ENCODE assay signal across 2 cellular contexts in genomic region chr19:2360876-2361232, GRCh38.
TF ChIP-seq lines count a peak whose summit lies in the region.

No MANE protein-coding gene starts in this region.

TF ChIP-seq in HepG2, 621 proteins besides CTCF, POLR2A, EP300 and RAD21:
- TF ChIP-seq U2AF1 (optimal IDR thresholded peaks at IDR 0.05; ENCODE audit: low read depth, low read length) (no peak), THYN1 (CRISPR knock-in tag; IDR thresholded peaks at IDR 0.05; ENCODE audit: borderline replicate concordance, low read depth) (no peak), SNAPC2 (CRISPR knock-in tag; IDR thresholded peaks at IDR 0.05) (no peak), NR2F2 (IDR thresholded peaks at IDR 0.05; ENCODE audit: borderline replicate concordance, low read depth) (no peak), ELF4 (CRISPR knock-in tag; IDR thresholded peaks at IDR 0.05; ENCODE audit: borderline replicate concordance) (no peak), MBNL3 (CRISPR knock-in tag; conservative IDR thresholded peaks at IDR 0.05) (no peak), ARID4A (CRISPR knock-in tag; IDR thresholded peaks at IDR 0.05; ENCODE audit: borderline replicate concordance) (no peak), ZNF780A (CRISPR knock-in tag; IDR thresholded peaks at IDR 0.05) (no peak), CCAR2 (optimal IDR thresholded peaks at IDR 0.05; ENCODE audit: low read depth, low read length) (no peak), ARNTL (CRISPR knock-in tag; IDR thresholded peaks at IDR 0.05) (no peak), ZNF614 (CRISPR knock-in tag; IDR thresholded peaks at IDR 0.05; ENCODE audit: borderline replicate concordance) (no peak), MTA3 (CRISPR knock-in tag; IDR thresholded peaks at IDR 0.05) (no peak)
- TF ChIP-seq, protein P1, sequence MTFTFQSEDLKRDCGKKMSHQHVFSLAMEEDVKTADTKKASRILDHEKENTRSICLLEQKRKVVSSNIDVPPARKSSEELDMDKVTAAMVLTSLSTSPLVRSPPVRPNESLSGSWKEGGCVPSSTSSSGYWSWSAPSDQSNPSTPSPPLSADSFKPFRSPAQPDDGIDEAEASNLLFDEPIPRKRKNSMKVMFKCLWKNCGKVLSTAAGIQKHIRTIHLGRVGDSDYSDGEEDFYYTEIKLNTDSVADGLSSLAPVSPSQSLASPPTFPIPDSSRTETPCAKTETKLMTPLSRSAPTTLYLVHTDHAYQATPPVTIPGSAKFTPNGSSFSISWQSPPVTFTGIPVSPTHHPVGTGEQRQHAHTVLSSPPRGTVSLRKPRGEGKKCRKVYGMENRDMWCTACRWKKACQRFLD (CRISPR knock-in tag; IDR thresholded peaks at IDR 0.05; ENCODE audit: borderline replicate concordance): no peak
- TF ChIP-seq, protein P2, sequence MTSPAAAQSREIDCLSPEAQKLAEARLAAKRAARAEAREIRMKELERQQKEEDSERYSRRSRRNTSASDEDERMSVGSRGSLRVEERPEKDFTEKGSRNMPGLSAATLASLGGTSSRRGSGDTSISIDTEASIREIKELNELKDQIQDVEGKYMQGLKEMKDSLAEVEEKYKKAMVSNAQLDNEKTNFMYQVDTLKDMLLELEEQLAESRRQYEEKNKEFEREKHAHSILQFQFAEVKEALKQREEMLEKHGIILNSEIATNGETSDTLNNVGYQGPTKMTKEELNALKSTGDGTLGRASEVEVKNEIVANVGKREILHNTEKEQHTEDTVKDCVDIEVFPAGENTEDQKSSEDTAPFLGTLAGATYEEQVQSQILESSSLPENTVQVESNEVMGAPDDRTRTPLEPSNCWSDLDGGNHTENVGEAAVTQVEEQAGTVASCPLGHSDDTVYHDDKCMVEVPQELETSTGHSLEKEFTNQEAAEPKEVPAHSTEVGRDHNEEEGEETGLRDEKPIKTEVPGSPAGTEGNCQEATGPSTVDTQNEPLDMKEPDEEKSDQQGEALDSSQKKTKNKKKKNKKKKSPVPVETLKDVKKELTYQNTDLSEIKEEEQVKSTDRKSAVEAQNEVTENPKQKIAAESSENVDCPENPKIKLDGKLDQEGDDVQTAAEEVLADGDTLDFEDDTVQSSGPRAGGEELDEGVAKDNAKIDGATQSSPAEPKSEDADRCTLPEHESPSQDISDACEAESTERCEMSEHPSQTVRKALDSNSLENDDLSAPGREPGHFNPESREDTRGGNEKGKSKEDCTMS (CRISPR knock-in tag; conservative IDR thresholded peaks at IDR 0.05): no peak
- TF ChIP-seq, protein P3, sequence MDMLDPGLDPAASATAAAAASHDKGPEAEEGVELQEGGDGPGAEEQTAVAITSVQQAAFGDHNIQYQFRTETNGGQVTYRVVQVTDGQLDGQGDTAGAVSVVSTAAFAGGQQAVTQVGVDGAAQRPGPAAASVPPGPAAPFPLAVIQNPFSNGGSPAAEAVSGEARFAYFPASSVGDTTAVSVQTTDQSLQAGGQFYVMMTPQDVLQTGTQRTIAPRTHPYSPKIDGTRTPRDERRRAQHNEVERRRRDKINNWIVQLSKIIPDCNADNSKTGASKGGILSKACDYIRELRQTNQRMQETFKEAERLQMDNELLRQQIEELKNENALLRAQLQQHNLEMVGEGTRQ (IDR thresholded peaks at IDR 0.05; ENCODE audit: low read depth, low read length): no peak
- TF ChIP-seq, protein P3 (CRISPR knock-in tag; IDR thresholded peaks at IDR 0.05; ENCODE audit: borderline replicate concordance): no peak
TF ChIP-seq in HepG2: peak in this region for 0.

TF ChIP-seq in WTC11, 78 proteins besides CTCF, POLR2A, EP300 and RAD21:
- TF ChIP-seq, protein P4, sequence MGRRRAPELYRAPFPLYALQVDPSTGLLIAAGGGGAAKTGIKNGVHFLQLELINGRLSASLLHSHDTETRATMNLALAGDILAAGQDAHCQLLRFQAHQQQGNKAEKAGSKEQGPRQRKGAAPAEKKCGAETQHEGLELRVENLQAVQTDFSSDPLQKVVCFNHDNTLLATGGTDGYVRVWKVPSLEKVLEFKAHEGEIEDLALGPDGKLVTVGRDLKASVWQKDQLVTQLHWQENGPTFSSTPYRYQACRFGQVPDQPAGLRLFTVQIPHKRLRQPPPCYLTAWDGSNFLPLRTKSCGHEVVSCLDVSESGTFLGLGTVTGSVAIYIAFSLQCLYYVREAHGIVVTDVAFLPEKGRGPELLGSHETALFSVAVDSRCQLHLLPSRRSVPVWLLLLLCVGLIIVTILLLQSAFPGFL (CRISPR knock-in tag; IDR thresholded peaks at IDR 0.05; ENCODE audit: borderline replicate concordance): no peak
- TF ChIP-seq ZNF138 (CRISPR knock-in tag; conservative IDR thresholded peaks at IDR 0.05) (no peak), ZSCAN18 (CRISPR knock-in tag; IDR thresholded peaks at IDR 0.05) (no peak), AFF4 (CRISPR knock-in tag; IDR thresholded peaks at IDR 0.05; ENCODE audit: borderline replicate concordance) (no peak), FOXJ3 (CRISPR knock-in tag; IDR thresholded peaks at IDR 0.05; ENCODE audit: borderline replicate concordance) (no peak), ZNF423 (CRISPR knock-in tag; IDR thresholded peaks at IDR 0.05) (no peak), GRHL2 (CRISPR knock-in tag; IDR thresholded peaks at IDR 0.05; ENCODE audit: insufficient replicate concordance, severe bottlenecking) (no peak), NR1H2 (CRISPR knock-in tag; IDR thresholded peaks at IDR 0.05) (no peak), ZNF281 (CRISPR knock-in tag; IDR thresholded peaks at IDR 0.05) (no peak), CREM (CRISPR knock-in tag; IDR thresholded peaks at IDR 0.05) (no peak), ZNF232 (CRISPR knock-in tag; IDR thresholded peaks at IDR 0.05) (no peak), FOXK1 (CRISPR knock-in tag; IDR thresholded peaks at IDR 0.05) (no peak), JAZF1 (CRISPR knock-in tag; IDR thresholded peaks at IDR 0.05) (no peak), ZNF416 (CRISPR knock-in tag; IDR thresholded peaks at IDR 0.05) (no peak), TEAD1 (CRISPR knock-in tag; IDR thresholded peaks at IDR 0.05) (no peak), ZNF263 (CRISPR knock-in tag; IDR thresholded peaks at IDR 0.05; ENCODE audit: low read depth) (no peak), ATF1 (CRISPR knock-in tag; IDR thresholded peaks at IDR 0.05) (no peak), SMAD4 (CRISPR knock-in tag; IDR thresholded peaks at IDR 0.05) (no peak), CDX4 (CRISPR knock-in tag; IDR thresholded peaks at IDR 0.05; ENCODE audit: borderline replicate concordance) (no peak)
- TF ChIP-seq, protein P5, sequence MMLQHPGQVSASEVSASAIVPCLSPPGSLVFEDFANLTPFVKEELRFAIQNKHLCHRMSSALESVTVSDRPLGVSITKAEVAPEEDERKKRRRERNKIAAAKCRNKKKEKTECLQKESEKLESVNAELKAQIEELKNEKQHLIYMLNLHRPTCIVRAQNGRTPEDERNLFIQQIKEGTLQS (CRISPR knock-in tag; conservative IDR thresholded peaks at IDR 0.05): no peak
